8 cellular contexts compared by ENCODE assay signal in the genomic region with DNA sequence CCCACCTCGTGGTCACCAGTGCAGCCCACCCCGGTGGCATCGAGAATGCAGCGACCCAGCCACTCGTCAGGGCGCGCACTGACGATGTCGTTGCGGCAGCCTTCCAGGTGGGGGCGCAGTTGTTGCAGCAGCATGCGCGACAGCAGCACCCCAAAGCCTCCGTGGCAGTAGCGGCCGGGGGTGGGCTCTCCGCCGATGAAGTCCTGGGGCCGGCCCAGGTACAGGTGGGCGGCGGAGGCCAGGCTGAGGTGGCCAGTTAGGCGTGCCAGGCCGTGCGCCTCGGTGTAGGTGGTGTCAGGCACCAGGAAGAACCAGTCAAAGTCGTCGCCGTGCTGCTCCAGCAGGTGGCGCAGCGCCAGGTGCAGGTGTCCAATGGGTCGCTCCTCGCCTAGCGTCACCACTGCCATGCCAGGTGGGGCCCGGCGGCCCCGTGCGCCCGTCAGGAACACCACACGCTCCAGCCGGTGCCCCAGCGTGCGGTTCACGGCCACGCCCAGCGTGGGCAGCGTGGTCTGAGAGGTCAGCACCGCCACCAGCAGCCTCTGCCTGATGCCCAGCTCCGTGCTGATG. TPM values are rescaled to one million over a fixed set of nuclear protein-coding genes. Genes with fewer than 3 reads are reported as not detected.
A peak's percentile ranks its signal among the peaks of the same experiment; 100 is the strongest.
DNase-seq lines count a peak whose midpoint lies in the region; ATAC-seq and TF ChIP-seq lines count a peak whose summit lies in the region.

No MANE protein-coding gene starts in this region.

- H3K9me3 ChIP-seq in breast epithelium = no peaks in the 10 kb centered on the region

- H3K4me3 ChIP-seq in breast epithelium = peak overlapping the region in 2 of 3 donors; percentile 34 to 85

- H3K27ac ChIP-seq in VCaP (peak overlapping the region; percentile 92), breast epithelium (peak overlapping the region; percentile 7 to 33)

- DNase-seq in NCI-H187 (lab: John Stamatoyannopoulos, UW) = peak; percentile 45 to 54
- DNase-seq in NCI-H187 treated with DMSO at 0.1 percent for 48 hours (lab: John Stamatoyannopoulos, UW) = no peak
- DNase-seq in NCI-H2081 (lab: John Stamatoyannopoulos, UW) = peak; percentile 84 to 92
- DNase-seq in breast epithelium (ENCODE audit: low spot score in 2 of 2) = peak; percentile 84 to 88
- peak; percentile 94 for DNase-seq in islet precursor cell
- DNase-seq in stimulated activated CD4-positive, alpha-beta T cell treated with anti-CD3 and anti-CD28 coated beads, Interleukin-1b, Interleukin-23, amount 100 ng/mL, for 48 hours = peak; percentile 86

- TF ChIP-seq CTCF in VCaP (conservative IDR thresholded peaks at IDR 0.05) (peak; percentile 97), breast epithelium (IDR thresholded peaks at IDR 0.05) (peak; percentile 94 to 98 (median 98))

- intact Hi-C loops in breast epithelium (cut with DNase I; ENCODE audit: low total_unique reads) = loop anchor here (5.0 kb wide), 1 partner anchor 56 kb away; a partner anchor contains a TSS

- no peaks in the 10 kb centered on the region for H3K36me3 ChIP-seq in breast epithelium

- ATAC-seq in HG02981 (IDR thresholded peaks at IDR 0.05; ENCODE audit: unreplicated experiment) = peak; percentile 43

- no peak for TF ChIP-seq POLR2A in breast epithelium (IDR thresholded peaks at IDR 0.05)

- H3K4me1 ChIP-seq in breast epithelium = peaks cover 3 to 8% of the 10 kb centered on the region in 2 donors

- H3K27me3 ChIP-seq in breast epithelium = no peaks in the 10 kb centered on the region

RNA-seq across cellular contexts. Expression of a gene that starts 1.9 kb away (rescaled TPM):
- total RNA-seq in breast epithelium = 10 to 100 TPM; 46.5 to 58.9 (median 49.0) TPM

RNA-seq across cellular contexts. Expression of a gene that starts 2.1 kb away (rescaled TPM):
- 1 to 10 TPM; 1.6 to 1.9 (median 1.8) TPM for total RNA-seq in breast epithelium

RNA-seq across cellular contexts. Expression of a gene that starts 27.4 kb away (rescaled TPM):
- under 1 TPM in 1 of 3 donors, not detected in 2; 0.44 TPM for total RNA-seq in breast epithelium

RNA-seq across cellular contexts. Expression of a gene that starts 29.6 kb away (rescaled TPM):
- total RNA-seq in breast epithelium = 10 to 100 TPM; 69.2 to 91.9 (median 73.1) TPM

RNA-seq across cellular contexts. Expression of a gene that starts 30.4 kb away (rescaled TPM):
- under 1 TPM in 2 of 3 donors, not detected in 1; 0.64 to 0.73 TPM for total RNA-seq in breast epithelium
